Comparison of ENCODE assay signal across 26 cellular contexts in the genomic region with DNA sequence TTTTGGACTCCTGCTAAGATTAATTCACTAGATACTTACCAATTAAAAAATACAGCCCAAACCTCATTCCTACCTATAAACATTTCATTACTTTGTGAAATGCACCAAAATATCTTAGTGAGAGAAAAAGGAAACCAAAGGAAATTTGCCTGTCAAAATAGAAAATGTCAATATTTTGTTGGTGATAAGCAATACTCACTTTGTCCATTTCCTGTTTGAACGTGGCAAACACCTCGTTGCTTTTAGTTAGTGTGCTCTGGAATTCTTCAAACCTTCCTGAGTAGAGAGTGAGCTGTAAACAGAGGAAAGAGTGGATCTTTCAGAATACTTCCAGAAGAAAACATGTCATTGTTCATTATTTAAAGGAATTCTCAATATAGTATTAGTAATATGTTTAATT. TPM values are rescaled to one million over a fixed set of nuclear protein-coding genes. Genes with fewer than 3 reads are reported as not detected.
DNase-seq lines count a peak whose midpoint lies in the region; ATAC-seq and TF ChIP-seq lines count a peak whose summit lies in the region.
"Had no signal": no experiment of that assay in that cellular context is flagged by ENCODE, and none has a peak within 500 bp of the region (broad histone marks: within the 10 kb centered on the region; RNA-seq: fewer than 3 reads in every experiment).

No MANE protein-coding gene starts in this region.

- no peak for TF ChIP-seq CTCF in VCaP (conservative IDR thresholded peaks at IDR 0.05)
- no peak for TF ChIP-seq CTCF in progenitor cell of endocrine pancreas (IDR thresholded peaks at IDR 0.05; ENCODE audit: unreplicated experiment)

- intact Hi-C loops in activated CD4-positive, alpha-beta memory T cell treated with anti-CD3 and anti-CD28 coated beads for 36 hours (cut with micrococcal nuclease) = loop anchor here (2.0 kb wide), 1 partner anchor 29 kb away; no protein-coding TSS in a partner anchor

- H3K4me1 Mint-ChIP-seq in activated CD4-positive, alpha-beta memory T cell treated with anti-CD3 and anti-CD28 coated beads, Interleukin-2, amount 10 ng/mL, durations not matched to agents 7 days and 5 days = peaks cover 50% of the 10 kb centered on the region
- H3K4me1 Mint-ChIP-seq in activated CD4-positive, alpha-beta memory T cell treated with anti-CD3 and anti-CD28 coated beads for 36 hours (ENCODE audit: low read depth) = peaks cover 43% of the 10 kb centered on the region
- H3K4me1 Mint-ChIP-seq in stimulated activated naive CD8-positive, alpha-beta T cell treated with anti-CD3 and anti-CD28 coated beads, Interleukin-15, amount 100 ng/mL, for 72 hours = peaks cover 39% of the 10 kb centered on the region
- H3K4me1 Mint-ChIP-seq in T-helper 17 cell (peaks cover 37% of the 10 kb centered on the region), progenitor cell of endocrine pancreas (ENCODE audit: low read depth) (peaks cover 6% of the 10 kb centered on the region)
- H3K4me1 Mint-ChIP-seq: neural progenitor cell had no signal

- H3K27me3 Mint-ChIP-seq in activated CD4-positive, alpha-beta memory T cell treated with anti-CD3 and anti-CD28 coated beads, Interleukin-2, amount 10 ng/mL, durations not matched to agents 7 days and 5 days = no peaks in the 10 kb centered on the region
- no peaks in the 10 kb centered on the region for H3K27me3 Mint-ChIP-seq in activated CD4-positive, alpha-beta memory T cell treated with anti-CD3 and anti-CD28 coated beads for 36 hours
- no peaks in the 10 kb centered on the region for H3K27me3 Mint-ChIP-seq in stimulated activated naive CD8-positive, alpha-beta T cell treated with anti-CD3 and anti-CD28 coated beads, Interleukin-15, amount 100 ng/mL, for 72 hours
- H3K27me3 Mint-ChIP-seq in T-helper 17 cell (no peaks in the 10 kb centered on the region), progenitor cell of endocrine pancreas (no peaks in the 10 kb centered on the region)
- H3K27me3 Mint-ChIP-seq: memory B cell; stimulated activated memory B cell treated with anti-CD40 and anti-IgM and Interleukin-4, amounts not matched to agents 10 μg/mL and 1 μg/mL and 100 μg/mL, for 72 hours had no signal

- no peaks in the 10 kb centered on the region for H3K9me3 Mint-ChIP-seq in activated CD4-positive, alpha-beta memory T cell treated with anti-CD3 and anti-CD28 coated beads, Interleukin-2, amount 10 ng/mL, durations not matched to agents 7 days and 5 days
- no peaks in the 10 kb centered on the region for H3K9me3 Mint-ChIP-seq in activated CD4-positive, alpha-beta memory T cell treated with anti-CD3 and anti-CD28 coated beads for 36 hours
- no peaks in the 10 kb centered on the region for H3K9me3 Mint-ChIP-seq in stimulated activated naive CD8-positive, alpha-beta T cell treated with anti-CD3 and anti-CD28 coated beads, Interleukin-15, amount 100 ng/mL, for 72 hours
- no peaks in the 10 kb centered on the region for H3K9me3 Mint-ChIP-seq in progenitor cell of endocrine pancreas (ENCODE audit: low read depth)
- H3K9me3 Mint-ChIP-seq: brain; memory B cell; neural progenitor cell; stimulated activated memory B cell treated with anti-CD40 and anti-IgM and Interleukin-4, amounts not matched to agents 10 μg/mL and 1 μg/mL and 100 μg/mL, for 72 hours had no signal

- no peaks in the 10 kb centered on the region for H3K9me3 ChIP-seq in T-helper 17 cell (ENCODE audit: control insufficient read depth, low read length, poor library complexity, severe bottlenecking)
- H3K9me3 ChIP-seq: adrenal gland, BE2C, Caco-2, testis had no signal

- no peak for DNase-seq in activated CD4-positive, alpha-beta memory T cell treated with anti-CD3 and anti-CD28 coated beads, Interleukin-2, amount 10 ng/mL, durations not matched to agents 7 days and 5 days
- no peak for DNase-seq in activated CD4-positive, alpha-beta memory T cell treated with anti-CD3 and anti-CD28 coated beads for 36 hours
- peak; percentile 72 to 81 for DNase-seq in dermis microvascular lymphatic vessel endothelial cell (ENCODE audit: low read depth in 2 of 2)
- DNase-seq in stimulated activated naive CD8-positive, alpha-beta T cell treated with anti-CD3 and anti-CD28 coated beads, Interleukin-15, amount 100 ng/mL, for 72 hours = no peak
- DNase-seq in T-helper 17 cell = no peak
- DNase-seq in progenitor cell of endocrine pancreas (ENCODE audit: low spot score, unreplicated experiment) = no peak
- no peak for DNase-seq in ureter (ENCODE audit: low spot score)
- DNase-seq: activated CD4-positive, CD25-positive, alpha-beta regulatory T cell treated with anti-CD3 and anti-CD28 coated beads, Interleukin-2, amount 50 U/mL, for 72 hours; adrenal gland; BE2C; Caco-2; cerebellar nuclear complex; NCI-H2029 treated with DMSO at 0.1 percent for 48 hours; NCI-H226; NCI-H69; SHP77; stimulated activated CD4-positive, alpha-beta T cell treated with anti-CD3 and anti-CD28 coated beads, Interleukin-4, amount 100 ng/mL, for 4 hours; SW 1271; testis had no signal

- POLR2A ChIA-PET in activated CD4-positive, alpha-beta memory T cell treated with anti-CD3 and anti-CD28 coated beads, Interleukin-2, amount 10 ng/mL, durations not matched to agents 7 days and 5 days (lab: Charles Lee) = interaction anchor here (0.9 to 1.4 kb wide), 2 partner anchors 45 to 127 kb away, joined by 3 read pairs; a partner anchor contains a TSS
- POLR2A ChIA-PET in activated CD4-positive, alpha-beta memory T cell treated with anti-CD3 and anti-CD28 coated beads for 36 hours (lab: Charles Lee) = no interaction called here

- peak overlapping the region; percentile 71 for H3K27ac Mint-ChIP-seq in activated CD4-positive, alpha-beta memory T cell treated with anti-CD3 and anti-CD28 coated beads, Interleukin-2, amount 10 ng/mL, durations not matched to agents 7 days and 5 days
- no peak overlapping the region for H3K27ac Mint-ChIP-seq in activated CD4-positive, alpha-beta memory T cell treated with anti-CD3 and anti-CD28 coated beads for 36 hours
- peak overlapping the region in 1 of 2 donors; percentile 16 for H3K27ac Mint-ChIP-seq in stimulated activated naive CD8-positive, alpha-beta T cell treated with anti-CD3 and anti-CD28 coated beads, Interleukin-15, amount 100 ng/mL, for 72 hours
- no peak overlapping the region for H3K27ac Mint-ChIP-seq in T-helper 17 cell
- no peak overlapping the region for H3K27ac Mint-ChIP-seq in progenitor cell of endocrine pancreas
- H3K27ac Mint-ChIP-seq: brain, memory B cell, neural progenitor cell had no signal

- peak overlapping the region; percentile 49 for H3K27ac ChIP-seq in VCaP
- H3K27ac ChIP-seq: adrenal gland, neural progenitor cell, testis had no signal

- H3K4me3 Mint-ChIP-seq in activated CD4-positive, alpha-beta memory T cell treated with anti-CD3 and anti-CD28 coated beads, Interleukin-2, amount 10 ng/mL, durations not matched to agents 7 days and 5 days = peak overlapping the region; percentile 36
- H3K4me3 Mint-ChIP-seq in activated CD4-positive, alpha-beta memory T cell treated with anti-CD3 and anti-CD28 coated beads for 36 hours = no peak overlapping the region
- peak overlapping the region; percentile 44 to 57 for H3K4me3 Mint-ChIP-seq in stimulated activated naive CD8-positive, alpha-beta T cell treated with anti-CD3 and anti-CD28 coated beads, Interleukin-15, amount 100 ng/mL, for 72 hours
- H3K4me3 Mint-ChIP-seq in T-helper 17 cell (no peak overlapping the region), progenitor cell of endocrine pancreas (ENCODE audit: low read depth) (no peak overlapping the region)
- H3K4me3 Mint-ChIP-seq: brain; memory B cell; neural progenitor cell; stimulated activated memory B cell treated with anti-CD40 and anti-IgM and Interleukin-4, amounts not matched to agents 10 μg/mL and 1 μg/mL and 100 μg/mL, for 72 hours had no signal

- no peaks in the 10 kb centered on the region for H3K36me3 Mint-ChIP-seq in activated CD4-positive, alpha-beta memory T cell treated with anti-CD3 and anti-CD28 coated beads, Interleukin-2, amount 10 ng/mL, durations not matched to agents 7 days and 5 days (ENCODE audit: low read depth)
- H3K36me3 Mint-ChIP-seq in activated CD4-positive, alpha-beta memory T cell treated with anti-CD3 and anti-CD28 coated beads for 36 hours = no peaks in the 10 kb centered on the region
- H3K36me3 Mint-ChIP-seq in T-helper 17 cell (ENCODE audit: low read depth) = peaks cover 2% of the 10 kb centered on the region
- no peaks in the 10 kb centered on the region for H3K36me3 Mint-ChIP-seq in progenitor cell of endocrine pancreas (ENCODE audit: insufficient read depth)
- H3K36me3 Mint-ChIP-seq: brain had no signal

- ATAC-seq in stimulated activated naive CD8-positive, alpha-beta T cell treated with anti-CD3 and anti-CD28 coated beads, Interleukin-15, amount 100 ng/mL, for 72 hours = no peak
- no peak for ATAC-seq in T-helper 17 cell
- ATAC-seq: K562; Panc1; stimulated activated memory B cell treated with anti-CD40 and anti-IgM and Interleukin-4, amounts not matched to agents 10 μg/mL and 1 μg/mL and 100 μg/mL, for 72 hours had no signal

- CTCF ChIA-PET in activated CD4-positive, alpha-beta memory T cell treated with anti-CD3 and anti-CD28 coated beads, Interleukin-2, amount 10 ng/mL, durations not matched to agents 7 days and 5 days (lab: Charles Lee) = interaction anchor here (1.1 kb wide), 1 partner anchor 84 kb away, joined by 3 read pairs; no protein-coding TSS in a partner anchor
- CTCF ChIA-PET in activated CD4-positive, alpha-beta memory T cell treated with anti-CD3 and anti-CD28 coated beads for 36 hours (lab: Charles Lee) = interaction anchor here (1.5 kb wide), 1 partner anchor 28 kb away, joined by 6 read pairs; no protein-coding TSS in a partner anchor

RNA-seq across cellular contexts. Expression of a gene that starts 44.2 kb away (rescaled TPM):
- under 1 TPM; 0.60 to 0.90 TPM for total RNA-seq in activated CD4-positive, alpha-beta memory T cell treated with anti-CD3 and anti-CD28 coated beads, Interleukin-2, amount 10 ng/mL, durations not matched to agents 7 days and 5 days
- total RNA-seq in activated CD4-positive, alpha-beta memory T cell treated with anti-CD3 and anti-CD28 coated beads for 36 hours = under 1 TPM; 0.17 to 0.31 TPM
- total RNA-seq in dermis microvascular lymphatic vessel endothelial cell (0.51 TPM in 2 replicates), T-helper 17 cell (under 1 TPM; 0.42 to 0.52 TPM), progenitor cell of endocrine pancreas (not detected in 2 replicates), ureter (0.94 TPM)
- total RNA-seq: Caco-2, K562 had no signal

Comparison
In these comparisons a context has a peak if more than half of its experiments do, and no peak if none do; other contexts are left out.
1. H3K4me3 Mint-ChIP-seq: peak in activated CD4-positive, alpha-beta memory T cell treated with anti-CD3 and anti-CD28 coated beads, Interleukin-2, amount 10 ng/mL, durations not matched to agents 7 days and 5 days (single experiment) and stimulated activated naive CD8-positive, alpha-beta T cell treated with anti-CD3 and anti-CD28 coated beads, Interleukin-15, amount 100 ng/mL, for 72 hours (2 of 2); none in activated CD4-positive, alpha-beta memory T cell treated with anti-CD3 and anti-CD28 coated beads for 36 hours (single experiment), T-helper 17 cell (single experiment) and progenitor cell of endocrine pancreas (single experiment).
2. DNase-seq: peak in dermis microvascular lymphatic vessel endothelial cell (2 of 2); none in activated CD4-positive, alpha-beta memory T cell treated with anti-CD3 and anti-CD28 coated beads, Interleukin-2, amount 10 ng/mL, durations not matched to agents 7 days and 5 days (single experiment), activated CD4-positive, alpha-beta memory T cell treated with anti-CD3 and anti-CD28 coated beads for 36 hours (single experiment), stimulated activated naive CD8-positive, alpha-beta T cell treated with anti-CD3 and anti-CD28 coated beads, Interleukin-15, amount 100 ng/mL, for 72 hours (0 of 2), T-helper 17 cell (0 of 3), progenitor cell of endocrine pancreas (single experiment) and ureter (single experiment).